Comparison of ENCODE assay signal across 10 cellular contexts in the genomic region with DNA sequence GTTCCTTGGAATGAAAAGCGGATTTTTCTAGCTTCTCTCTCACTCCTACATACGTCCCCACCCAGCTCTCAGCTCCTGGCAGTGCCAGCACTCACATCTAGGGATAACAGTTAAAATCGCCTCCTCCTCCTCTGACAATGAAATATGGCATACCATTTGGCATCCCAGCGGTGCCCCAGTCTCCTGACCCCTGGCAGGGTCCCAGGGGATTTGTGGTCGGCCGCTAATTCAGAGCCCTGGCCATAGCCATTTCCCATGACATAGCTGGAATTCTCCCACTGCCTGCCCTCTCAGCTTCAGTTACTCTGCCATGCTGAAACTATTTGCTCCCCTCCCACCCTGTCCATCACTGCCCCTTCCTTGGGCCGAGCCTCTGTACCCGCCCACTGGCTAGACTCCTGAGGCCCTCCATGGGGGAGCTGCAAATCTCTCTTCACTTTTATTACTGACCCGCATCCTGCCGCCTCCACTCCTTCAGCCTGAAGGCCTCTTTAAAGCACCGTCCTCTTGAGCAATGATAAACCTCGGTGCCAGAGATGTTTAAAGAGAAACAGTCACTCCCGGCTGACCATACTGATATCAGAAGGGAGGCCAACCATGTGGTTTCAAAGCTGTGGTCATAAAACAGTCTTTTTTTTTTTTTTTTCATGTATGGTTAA.
DNase-seq lines count a peak whose midpoint lies in the region; ATAC-seq and TF ChIP-seq lines count a peak whose summit lies in the region.
"Had no signal": no experiment of that assay in that cellular context is flagged by ENCODE, and none has a peak within 500 bp of the region (broad histone marks: within the 10 kb centered on the region; RNA-seq: fewer than 3 reads in every experiment).

No MANE protein-coding gene starts in this region.

- no peaks in the 10 kb centered on the region for H3K36me3 ChIP-seq in lung (ENCODE audit: control insufficient read depth in 2 of 2, insufficient read depth in 2 of 2, low read length in 2 of 2)
- H3K36me3 ChIP-seq in upper lobe of right lung = no peaks in the 10 kb centered on the region

- ATAC-seq in lung (ENCODE audit: insufficient read depth, low FRiP score) (peak; percentile 55), upper lobe of right lung (peak; percentile 73), HG02759 (IDR thresholded peaks at IDR 0.05; ENCODE audit: unreplicated experiment) (no peak)
- ATAC-seq: HepG2 had no signal

- DNase-seq in LHCN-M2 (ENCODE audit: low read depth) (peak; percentile 74), ecto neural progenitor cell (ENCODE audit: low spot score) (peak; percentile 73), lung (ENCODE audit: low spot score) (peak; percentile 44), upper lobe of right lung (no peak), NCI-H187 treated with DMSO at 0.1 percent for 48 hours (lab: John Stamatoyannopoulos, UW) (no peak), NCI-H1417 treated with DMSO at 0.1 percent for 48 hours (lab: John Stamatoyannopoulos, UW) (no peak), CD1c-positive myeloid dendritic cell (ENCODE audit: extremely low spot score) (no peak)
- DNase-seq: activated CD4-positive, CD25-positive, alpha-beta regulatory T cell treated with anti-CD3 and anti-CD28 coated beads, Interleukin-2, amount 50 U/mL, for 72 hours had no signal

- H3K4me3 ChIP-seq in lung (no peak overlapping the region), upper lobe of right lung (no peak overlapping the region)

- intact Hi-C loops in upper lobe of right lung (cut with DNase I) = no loop called here

- H3K9me3 ChIP-seq in lung (ENCODE audit: control insufficient read depth in 2 of 2, insufficient read depth in 1 of 2, low read length in 1 of 2) = peaks cover 2 to 3% of the 10 kb centered on the region in 2 donors
- H3K9me3 ChIP-seq in upper lobe of right lung = no peaks in the 10 kb centered on the region

- WGBS in lung, 2 donors = 41 to 65% methylated on average over 13 of the region's 13 CpGs

- TF ChIP-seq CTCF in lung (IDR thresholded peaks at IDR 0.05; ENCODE audit: control extremely low read depth, extremely low read depth) = no peak
- TF ChIP-seq CTCF in upper lobe of right lung (IDR thresholded peaks at IDR 0.05) = no peak

- H3K27ac ChIP-seq in lung (ENCODE audit: low read depth in 1 of 2, low read length in 1 of 2) = peak overlapping the region in 1 of 2 donors; percentile 49
- no peak overlapping the region for H3K27ac ChIP-seq in upper lobe of right lung

- peaks cover 0 to 6% of the 10 kb centered on the region in 2 donors for H3K4me1 ChIP-seq in lung (ENCODE audit: control insufficient read depth in 2 of 2, insufficient read depth in 2 of 2, low read length in 2 of 2)
- no peaks in the 10 kb centered on the region for H3K4me1 ChIP-seq in upper lobe of right lung

- H3K27me3 ChIP-seq in lung (ENCODE audit: control insufficient read depth, insufficient read depth) (no peaks in the 10 kb centered on the region), upper lobe of right lung (no peaks in the 10 kb centered on the region)

Comparison
In these comparisons a context has a peak if more than half of its experiments do, and no peak if none do; other contexts are left out.
1. DNase-seq: peak in LHCN-M2 (single experiment), ecto neural progenitor cell (single experiment) and lung (single experiment); none in upper lobe of right lung (single experiment), NCI-H187 treated with DMSO at 0.1 percent for 48 hours (single experiment), NCI-H1417 treated with DMSO at 0.1 percent for 48 hours (single experiment) and CD1c-positive myeloid dendritic cell (single experiment).